Comparison of ENCODE assay signal across 8 cellular contexts in genomic region chr10:101214446-101215396, GRCh38. TPM values are rescaled to one million over a fixed set of nuclear protein-coding genes. Genes with fewer than 3 reads are reported as not detected.
DNase-seq lines count a peak whose midpoint lies in the region; ATAC-seq, FAIRE-seq and TF ChIP-seq lines count a peak whose summit lies in the region.

No MANE protein-coding gene starts in this region.

- TF ChIP-seq CTCF in bronchial epithelial cell (IDR thresholded peaks at IDR 0.05; ENCODE audit: insufficient read depth, low read length, severe bottlenecking), result peak; percentile 95

- H3K4me3 ChIP-seq in bronchial epithelial cell (ENCODE audit: low read depth, low read length), result no peak overlapping the region

- peaks cover 65% of the 10 kb centered on the region for H3K27me3 ChIP-seq in bronchial epithelial cell (ENCODE audit: control insufficient read depth, insufficient read depth, low read length)

- DNase-seq in AG20443 (ENCODE audit: low spot score) (peak; percentile 80), GM19239 (ENCODE audit: insufficient read length, low spot score) (no peak), NCI-H1694 treated with DMSO at 0.1 percent for 48 hours (lab: John Stamatoyannopoulos, UW) (peak; percentile 50), bronchial epithelial cell (ENCODE audit: low read depth) (peak; percentile 27), left kidney (ENCODE audit: low read depth, low spot score) (peak; percentile 92)
- peak; percentile 46 to 74 (median 62) for DNase-seq in activated CD4-positive, CD25-positive, alpha-beta regulatory T cell (lab: John Stamatoyannopoulos, UW)
- DNase-seq in stimulated activated CD4-positive, alpha-beta T cell treated with anti-CD3 and anti-CD28 coated beads, TNF-alpha, amount 100 ng/mL, for 4 hours (ENCODE audit: low read depth in 3 of 3), result peak; percentile 53 to 71 (median 53)

- no peaks in the 10 kb centered on the region for H3K36me3 ChIP-seq in bronchial epithelial cell (ENCODE audit: control insufficient read depth, insufficient read depth, low read length)

- FAIRE-seq in GM19239 (lab: Jason Lieb, UNC) (peak; percentile 58), bronchial epithelial cell (lab: Jason Lieb, UNC) (no peak)

- ATAC-seq in HG03457 (IDR thresholded peaks at IDR 0.05; ENCODE audit: unreplicated experiment), result no peak

RNA-seq across cellular contexts. Expression of gene LBX1, which starts 14.5 kb away (rescaled TPM):
- not detected in 2 replicates for total RNA-seq in bronchial epithelial cell
